ENCODE assay signal across 5 cellular contexts in genomic region chr10:14992336-14992735, GRCh38. TPM values are rescaled to one million over a fixed set of nuclear protein-coding genes. Genes with fewer than 3 reads are reported as not detected.
"Had no signal": no experiment of that assay in that cellular context is flagged by ENCODE, and none has a peak within 500 bp of the region (broad histone marks: within the 10 kb centered on the region; RNA-seq: fewer than 3 reads in every experiment).

No MANE protein-coding gene starts in this region.

RNA-seq across cellular contexts. Expression of gene MEIG1, which starts 33.1 kb away (rescaled TPM):
- total RNA-seq: M059J, Peyer's patch, Right ventricle myocardium superior, SJSA1 had no signal

RNA-seq across cellular contexts. Expression of gene OLAH, which starts 51.4 kb away (rescaled TPM):
- total RNA-seq: M059J, PC-3, Peyer's patch had no signal
